22 cellular contexts compared by ENCODE assay signal in the genomic region with DNA sequence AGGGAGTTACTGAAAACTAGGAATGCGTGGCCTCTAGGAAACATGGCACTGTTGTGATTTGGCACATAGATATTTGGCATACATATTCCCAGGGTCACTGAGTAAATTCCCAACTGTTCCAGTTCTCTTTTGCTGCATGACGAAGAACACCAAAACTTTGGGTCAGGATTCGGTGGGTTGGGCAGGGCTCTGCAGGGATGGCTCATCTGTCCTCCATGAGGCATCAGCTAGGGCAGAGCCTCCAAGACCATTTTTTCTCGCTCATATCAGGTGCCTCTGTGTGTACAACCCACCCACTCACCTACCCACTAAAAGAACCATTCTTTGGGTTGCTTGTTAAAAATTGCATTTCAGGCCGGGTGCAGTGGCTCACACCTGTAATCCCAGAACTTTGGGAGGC.
"Had no signal": no experiment of that assay in that cellular context is flagged by ENCODE, and none has a peak within 500 bp of the region (broad histone marks: within the 10 kb centered on the region; RNA-seq: fewer than 3 reads in every experiment).

No MANE protein-coding gene starts in this region.

- H3K27ac ChIP-seq: cardiac muscle cell, epithelial cell of prostate, neural progenitor cell, ovary had no signal

- FAIRE-seq: keratinocyte had no signal

- H3K4me3 ChIP-seq: cardiac muscle cell, mucosa of descending colon, neural progenitor cell, ovary, sigmoid colon, transverse colon had no signal

- ATAC-seq: activated CD8-positive, alpha-beta memory T cell treated with anti-CD3 and anti-CD28 coated beads, Interleukin-2, amount 10 ng/mL, durations not matched to agents 7 days and 5 days had no signal

- H3K4me2 ChIP-seq: neural progenitor cell had no signal

- H2AFZ ChIP-seq: neural progenitor cell had no signal

- H3K9ac ChIP-seq: neural progenitor cell had no signal

- H3K27me3 ChIP-seq: cardiac muscle cell, neural progenitor cell, ovary, sigmoid colon, transverse colon had no signal

- H3K9me3 ChIP-seq: ovary, transverse colon had no signal

- DNase-seq: activated CD4-positive, alpha-beta memory T cell treated with anti-CD3 and anti-CD28 coated beads, Interleukin-2, amount 10 ng/mL, durations not matched to agents 7 days and 5 days; activated CD4-positive, alpha-beta T cell treated with anti-CD3 and anti-CD28 coated beads for 48 hours; activated CD4-positive, CD25-positive, alpha-beta regulatory T cell; activated CD8-positive, alpha-beta memory T cell treated with anti-CD3 and anti-CD28 coated beads, Interleukin-2, amount 10 ng/mL, durations not matched to agents 7 days and 5 days; activated naive CD8-positive, alpha-beta T cell treated with anti-CD3 and anti-CD28 coated beads for 36 hours; endodermal cell; foreskin melanocyte; mesenchymal stem cell; naive thymus-derived CD4-positive, alpha-beta T cell; ovary; sigmoid colon; stimulated activated CD4-positive, alpha-beta T cell treated with anti-CD3 and anti-CD28 coated beads, Interleukin-12 subunit alpha, Interleukin-12 subunit beta, amount 100 ng/mL, for 4 hours; stimulated activated CD4-positive, alpha-beta T cell treated with anti-CD3 and anti-CD28 coated beads, Interleukin-1b, Interleukin-23, amount 100 ng/mL, for 48 hours; stimulated activated CD8-positive, alpha-beta memory T cell treated with anti-CD3 and anti-CD28 coated beads, Interleukin-4, amount 100 ng/mL, for 48 hours; stimulated activated naive CD4-positive, alpha-beta T cell; T1000; transverse colon had no signal

- H3K36me3 ChIP-seq: cardiac muscle cell, neural progenitor cell, ovary, transverse colon had no signal
